ENCODE assay signal across 1 cellular context in the genomic region with DNA sequence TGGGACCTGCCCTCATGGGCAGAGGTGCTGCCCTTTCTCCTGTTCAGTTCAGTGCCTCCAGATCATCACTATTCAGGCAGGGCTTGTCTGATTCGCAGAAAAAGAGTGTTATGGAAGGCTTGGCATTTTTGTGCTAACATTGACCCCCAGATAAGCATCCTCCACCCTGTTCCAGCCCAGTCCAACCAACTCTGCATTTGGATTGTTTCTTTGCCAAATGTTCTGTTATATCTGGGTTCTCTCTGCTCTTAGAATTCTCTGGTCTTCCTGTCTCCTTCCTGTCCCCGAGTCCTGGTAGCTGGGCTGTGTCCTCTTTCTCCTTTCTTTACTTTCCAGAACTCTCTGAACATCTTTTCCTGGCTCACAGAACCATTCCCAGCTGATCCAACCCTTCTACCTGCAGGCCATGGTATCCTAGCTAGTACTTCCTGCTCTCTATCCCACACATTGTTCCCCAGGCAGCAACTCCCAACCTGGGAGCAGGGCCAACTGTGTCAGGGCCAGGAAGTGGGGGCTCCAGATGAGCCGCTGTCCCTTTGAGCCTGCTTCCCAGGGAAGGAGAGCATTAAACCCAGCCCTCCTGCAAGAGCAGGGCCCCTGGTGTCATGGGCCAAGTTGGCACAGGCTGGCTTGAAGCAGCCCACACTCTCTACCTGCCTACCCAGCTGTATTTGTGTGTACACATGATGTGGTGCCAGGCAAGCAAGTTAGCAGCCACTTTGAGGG.
TF ChIP-seq lines count a peak whose summit lies in the region.

No MANE protein-coding gene starts in this region.

TF ChIP-seq in HepG2, 621 proteins besides CTCF, POLR2A, EP300 and RAD21 (continued from another document):
- TF ChIP-seq SIN3A (IDR thresholded peaks at IDR 0.05; ENCODE audit: borderline replicate concordance, low read depth, low read length), result no peak
- TF ChIP-seq ZBTB7B (CRISPR knock-in tag; IDR thresholded peaks at IDR 0.05), result no peak
